ENCODE assay signal across 17 cellular contexts in the genomic region with DNA sequence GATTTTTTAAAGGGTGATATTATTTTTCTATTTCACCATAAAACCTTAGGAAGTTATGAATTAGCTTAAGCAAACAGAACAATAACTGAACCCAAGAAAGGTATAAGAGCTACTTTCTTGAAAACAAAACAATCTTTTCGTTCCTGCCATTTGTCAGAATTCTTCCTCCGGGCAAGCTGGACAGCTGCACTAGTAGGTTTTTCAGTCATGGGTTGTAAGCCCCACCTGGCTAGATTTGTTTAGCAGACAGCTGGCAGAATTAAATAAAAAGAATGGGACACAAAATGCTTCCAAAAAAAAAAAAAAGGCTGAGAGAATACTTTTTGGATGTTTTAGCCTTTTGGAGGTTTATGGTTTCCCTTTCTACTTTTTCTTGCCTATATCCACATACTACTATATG.
"Had no signal": no experiment of that assay in that cellular context is flagged by ENCODE, and none has a peak within 500 bp of the region (broad histone marks: within the 10 kb centered on the region; RNA-seq: fewer than 3 reads in every experiment).

No MANE protein-coding gene starts in this region.

- H3K9me3 ChIP-seq: heart right ventricle, mucosa of descending colon, pancreas, tibial nerve, upper lobe of right lung had no signal

- H3K4me3 ChIP-seq: coronary artery, heart right ventricle, mucosa of descending colon, pancreas, tibial nerve, upper lobe of right lung had no signal

- ATAC-seq: esophagus mucosa; heart right ventricle; left lobe of liver; mucosa of descending colon; natural killer cell treated with Interleukin-12 subunit alpha and Interleukin-12 subunit beta and Interleukin-15 and Interleukin-18, amount 100 ng/mL, for 72 hours; pancreas; stimulated activated effector memory CD8-positive, alpha-beta T cell treated with anti-CD3 and anti-CD28 coated beads, Interleukin-12 subunit alpha, Interleukin-12 subunit beta, amount 100 ng/mL, for 72 hours; upper lobe of right lung had no signal

- H3K36me3 ChIP-seq: heart right ventricle, pancreas, tibial nerve, upper lobe of right lung had no signal

- H3K4me1 ChIP-seq: pancreas, tibial nerve, upper lobe of right lung had no signal

- H3K27me3 ChIP-seq: heart right ventricle, pancreas, tibial nerve, upper lobe of right lung had no signal

- H3K27ac ChIP-seq: coronary artery, heart right ventricle, pancreas, tibial nerve, upper lobe of right lung had no signal

- DNase-seq: effector CD4-positive, alpha-beta T cell; heart right ventricle; hypothalamus; mammary epithelial cell; mucosa of descending colon; occipital lobe; pancreas; right cardiac atrium; stimulated activated CD4-positive, alpha-beta T cell treated with anti-CD3 and anti-CD28 coated beads, Interleukin-4, amount 100 ng/mL, for 1 hour; stimulated activated CD8-positive, alpha-beta memory T cell treated with anti-CD3 and anti-CD28 coated beads, Interleukin-4, amount 100 ng/mL, for 48 hours; upper lobe of right lung had no signal
